25 cellular contexts compared by ENCODE assay signal in the genomic region with DNA sequence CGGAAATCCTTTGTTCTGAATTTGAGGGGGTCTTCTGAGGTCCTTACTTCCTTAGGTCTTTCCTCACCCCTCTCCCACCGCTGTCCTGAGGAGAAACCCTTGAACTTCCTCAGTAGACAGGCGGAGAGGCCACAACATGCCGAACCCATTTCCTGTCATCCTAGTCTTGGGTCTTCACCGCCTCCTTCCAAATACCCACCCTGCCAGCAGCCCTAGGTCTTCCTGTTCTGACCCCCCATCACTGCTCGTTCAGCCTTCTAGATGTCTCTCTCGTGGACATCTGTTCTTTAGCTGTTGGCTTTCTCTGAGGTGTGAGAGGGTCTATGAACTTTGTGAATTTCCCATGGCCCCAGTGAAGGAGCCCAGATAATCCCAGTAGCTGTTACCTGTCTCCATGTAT.
"Had no signal": no experiment of that assay in that cellular context is flagged by ENCODE, and none has a peak within 500 bp of the region (broad histone marks: within the 10 kb centered on the region; RNA-seq: fewer than 3 reads in every experiment).

No MANE protein-coding gene starts in this region.

- H3K4me2 ChIP-seq: neural progenitor cell had no signal

- H3K36me3 ChIP-seq: neural progenitor cell, ovary, uterus had no signal

- H3K4me3 ChIP-seq: left lung, lung, neural progenitor cell, ovary, right atrium auricular region, skin epidermis, spleen, tibial nerve, uterus had no signal

- DNase-seq: immature natural killer cell; kidney; left colon; mesendoderm; naive B cell; natural killer cell; nephron progenitor cell; ovary; spleen; stimulated activated CD4-positive, alpha-beta T cell treated with anti-CD3 and anti-CD28 coated beads, Interleukin-2, amount 100 ng/mL, for 48 hours; stimulated activated CD4-positive, alpha-beta T cell treated with anti-CD3 and anti-CD28 coated beads, Interleukin-4, amount 100 ng/mL, for 4 hours; stimulated activated CD8-positive, alpha-beta memory T cell treated with anti-CD3 and anti-CD28 coated beads, Interleukin-4, amount 100 ng/mL, for 48 hours; stimulated activated naive CD4-positive, alpha-beta T cell treated with Interleukin-2 at 50 U/mL for 16 hours; stimulated activated naive CD8-positive, alpha-beta T cell treated with anti-CD3 and anti-CD28 coated beads, Interleukin-15, amount 100 ng/mL, for 72 hours; uterus had no signal

- H3K9me3 Mint-ChIP-seq: immature natural killer cell; mesothelial cell of epicardium; naive B cell; natural killer cell; nephron progenitor cell; neural progenitor cell; stimulated activated memory B cell treated with anti-CD40 and anti-IgM and Interleukin-4, amounts not matched to agents 10 μg/mL and 1 μg/mL and 100 μg/mL, for 72 hours; stimulated activated naive CD8-positive, alpha-beta T cell treated with anti-CD3 and anti-CD28 coated beads, Interleukin-15, amount 100 ng/mL, for 72 hours; type B pancreatic cell had no signal

- H3K27me3 ChIP-seq: left lung, neural progenitor cell, ovary, right atrium auricular region, spleen, tibial nerve, uterus had no signal

- H3K27ac Mint-ChIP-seq: immature natural killer cell; mesothelial cell of epicardium; natural killer cell; nephron progenitor cell; neural progenitor cell; progenitor cell of endocrine pancreas; stimulated activated memory B cell treated with anti-CD40 and anti-IgM and Interleukin-4, amounts not matched to agents 10 μg/mL and 1 μg/mL and 100 μg/mL, for 72 hours; stimulated activated naive CD8-positive, alpha-beta T cell treated with anti-CD3 and anti-CD28 coated beads, Interleukin-15, amount 100 ng/mL, for 72 hours; type B pancreatic cell had no signal

- H3K9ac ChIP-seq: neural progenitor cell had no signal

- H2AFZ ChIP-seq: neural progenitor cell had no signal

- H3K9me3 ChIP-seq: left lung, ovary, right atrium auricular region, spleen, tibial nerve, uterus had no signal

- H3K4me3 Mint-ChIP-seq: immature natural killer cell; mesothelial cell of epicardium; naive B cell; natural killer cell; nephron progenitor cell; neural progenitor cell; stimulated activated memory B cell treated with anti-CD40 and anti-IgM and Interleukin-4, amounts not matched to agents 10 μg/mL and 1 μg/mL and 100 μg/mL, for 72 hours; stimulated activated naive CD8-positive, alpha-beta T cell treated with anti-CD3 and anti-CD28 coated beads, Interleukin-15, amount 100 ng/mL, for 72 hours; type B pancreatic cell had no signal

- H3K27ac ChIP-seq: left lung, neural progenitor cell, ovary, right atrium auricular region, skin epidermis, spleen, tibial nerve, uterus had no signal

- H3K4me1 ChIP-seq: neural progenitor cell, right atrium auricular region, spleen, tibial nerve, uterus had no signal

- H3K4me1 Mint-ChIP-seq: immature natural killer cell; mesothelial cell of epicardium; naive B cell; natural killer cell; nephron progenitor cell; neural progenitor cell; stimulated activated memory B cell treated with anti-CD40 and anti-IgM and Interleukin-4, amounts not matched to agents 10 μg/mL and 1 μg/mL and 100 μg/mL, for 72 hours; stimulated activated naive CD8-positive, alpha-beta T cell treated with anti-CD3 and anti-CD28 coated beads, Interleukin-15, amount 100 ng/mL, for 72 hours had no signal

- H3K27me3 Mint-ChIP-seq: naive B cell; progenitor cell of endocrine pancreas; stimulated activated memory B cell treated with anti-CD40 and anti-IgM and Interleukin-4, amounts not matched to agents 10 μg/mL and 1 μg/mL and 100 μg/mL, for 72 hours; stimulated activated naive CD8-positive, alpha-beta T cell treated with anti-CD3 and anti-CD28 coated beads, Interleukin-15, amount 100 ng/mL, for 72 hours; type B pancreatic cell had no signal
